1 cellular context compared by ENCODE assay signal in the genomic region with DNA sequence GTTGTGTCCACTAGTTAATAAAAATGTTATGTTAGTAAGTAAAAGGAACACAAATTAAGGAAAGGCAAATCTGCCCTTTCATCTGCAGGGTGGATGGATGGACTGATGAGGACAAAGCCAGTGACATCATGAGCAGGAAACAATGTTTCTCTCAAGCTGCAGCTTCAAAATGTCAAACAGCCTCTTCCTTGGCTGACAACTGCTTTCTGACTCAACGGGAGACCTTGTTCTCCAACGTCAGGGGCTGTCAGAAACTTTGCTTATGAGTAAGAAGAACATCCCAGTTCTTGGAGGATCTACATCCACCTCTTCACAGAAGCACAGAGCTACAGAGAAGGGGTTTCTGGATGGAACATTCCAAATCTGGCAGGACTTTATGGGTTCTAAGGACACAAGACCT.
TF ChIP-seq lines count a peak whose summit lies in the region.

No MANE protein-coding gene starts in this region.

TF ChIP-seq in HepG2, 621 proteins besides CTCF, POLR2A, EP300 and RAD21:
- TF ChIP-seq SALL2 (CRISPR knock-in tag; IDR thresholded peaks at IDR 0.05) (no peak), ZNF792 (CRISPR knock-in tag; IDR thresholded peaks at IDR 0.05) (no peak), ZNF160 (CRISPR knock-in tag; IDR thresholded peaks at IDR 0.05) (no peak), NKX3-1 (CRISPR knock-in tag; IDR thresholded peaks at IDR 0.05) (no peak), ZNF224 (CRISPR knock-in tag; IDR thresholded peaks at IDR 0.05) (no peak), CREB1 (IDR thresholded peaks at IDR 0.05) (0 out of 2 replicates have a peak, but pooled peaks have one; percentile 15), CREB1 (CRISPR knock-in tag; IDR thresholded peaks at IDR 0.05) (no peak), ZNF567 (CRISPR knock-in tag; IDR thresholded peaks at IDR 0.05; ENCODE audit: borderline replicate concordance) (no peak), NCOA2 (CRISPR knock-in tag; IDR thresholded peaks at IDR 0.05) (no peak), ZNF781 (CRISPR knock-in tag; IDR thresholded peaks at IDR 0.05; ENCODE audit: borderline replicate concordance, not compliant biosample characterization) (no peak)
